In genomic region chr2:96142217-96143113, GRCh38 we compare ENCODE assay signal across 10 cellular contexts. TPM values are rescaled to one million over a fixed set of nuclear protein-coding genes. Genes with fewer than 3 reads are reported as not detected.
A peak's percentile ranks its signal among the peaks of the same experiment; 100 is the strongest.
DNase-seq lines count a peak whose midpoint lies in the region; ATAC-seq, FAIRE-seq and TF ChIP-seq lines count a peak whose summit lies in the region.
"Had no signal": no experiment of that assay in that cellular context is flagged by ENCODE, and none has a peak within 500 bp of the region (broad histone marks: within the 10 kb centered on the region; RNA-seq: fewer than 3 reads in every experiment).

No MANE protein-coding gene starts in this region.

- in situ Hi-C loops in G401 (cut with HindIII; ENCODE audit: low sequenced_read_pairs), result no loop called here

- H3K27ac Mint-ChIP-seq in activated naive CD8-positive, alpha-beta T cell treated with anti-CD3 and anti-CD28 coated beads, Interleukin-2, amount 10 ng/mL, durations not matched to agents 7 days and 5 days, result no peak overlapping the region

- peak; percentile 87 for FAIRE-seq in GM12891 (lab: Jason Lieb, UNC)
- FAIRE-seq: keratinocyte had no signal

- no peak overlapping the region for H2BK12ac ChIP-seq in mesenchymal stem cell (ENCODE audit: low read length in 2 of 2)

- H2AFZ ChIP-seq in mesenchymal stem cell (ENCODE audit: low read depth, low read length) (no peak overlapping the region), hepatocyte (no peak overlapping the region)

- no peaks in the 10 kb centered on the region for H3K36me3 Mint-ChIP-seq in activated naive CD8-positive, alpha-beta T cell treated with anti-CD3 and anti-CD28 coated beads, Interleukin-2, amount 10 ng/mL, durations not matched to agents 7 days and 5 days

- no peaks in the 10 kb centered on the region for H3K9me2 ChIP-seq in hepatocyte (replicated peaks; ENCODE audit: insufficient read depth)

- H3K27me3 ChIP-seq in mesenchymal stem cell (ENCODE audit: control insufficient read depth in 1 of 2, insufficient read depth in 1 of 2, low read length in 2 of 2), result peaks cover 24 to 28% of the 10 kb centered on the region in 2 experiments
- H3K27me3 ChIP-seq in hepatocyte, result no peaks in the 10 kb centered on the region
- H3K27me3 ChIP-seq: body of pancreas had no signal

- H4K91ac ChIP-seq in mesenchymal stem cell (ENCODE audit: low read length), result no peak overlapping the region

- H3K4me1 ChIP-seq in mesenchymal stem cell (ENCODE audit: control insufficient read depth, insufficient read depth, low read depth, low read length) (peaks cover 18% of the 10 kb centered on the region), hepatocyte (ENCODE audit: insufficient read depth) (peaks cover 9% of the 10 kb centered on the region)

- H2BK120ac ChIP-seq in mesenchymal stem cell (ENCODE audit: low read depth, low read length), result no peak overlapping the region

- H3K79me2 ChIP-seq in hepatocyte, result no peaks in the 10 kb centered on the region

- H3K36me3 ChIP-seq in mesenchymal stem cell (ENCODE audit: control insufficient read depth in 1 of 2, insufficient read depth in 2 of 2, low read depth in 1 of 2, low read length in 2 of 2), result peaks cover 0 to 2% of the 10 kb centered on the region in 2 experiments
- no peaks in the 10 kb centered on the region for H3K36me3 ChIP-seq in hepatocyte (replicated peaks; ENCODE audit: insufficient read depth, low read depth)

- 89% methylated on average over 24 of the region's 26 CpGs for WGBS in mesenchymal stem cell
- WGBS in hepatocyte (ENCODE audit: low lambda C conversion rate, missing lambda C conversion rate), result 88% methylated on average over 26 of the region's 26 CpGs

- POLR2A ChIA-PET in activated naive CD8-positive, alpha-beta T cell treated with anti-CD3 and anti-CD28 coated beads, Interleukin-2, amount 10 ng/mL, durations not matched to agents 7 days and 5 days (lab: Charles Lee), result interaction anchor here (0.6 to 7.6 kb wide), 5 partner anchors 16 to 32 kb away, joined by 3 to 89 read pairs (median 51); no protein-coding TSS in a partner anchor

- peak; percentile 77; the same call in 1 of the 2 replicates for TF ChIP-seq POLR2A in GM12891 (IDR thresholded peaks at IDR 0.05; ENCODE audit: low read depth, low read length)

- H3K9me3 ChIP-seq in mesenchymal stem cell (ENCODE audit: control insufficient read depth, low read length) (no peaks in the 10 kb centered on the region), hepatocyte (ENCODE audit: low read depth) (no peaks in the 10 kb centered on the region)
- H3K9me3 ChIP-seq: body of pancreas had no signal

- no peak overlapping the region for H2BK5ac ChIP-seq in mesenchymal stem cell (ENCODE audit: low read depth, low read length, poor library complexity, severe bottlenecking)

- no peak overlapping the region for H2BK15ac ChIP-seq in mesenchymal stem cell (ENCODE audit: low read depth, poor library complexity, severe bottlenecking)

- ATAC-seq in activated naive CD8-positive, alpha-beta T cell treated with anti-CD3 and anti-CD28 coated beads, Interleukin-2, amount 10 ng/mL, durations not matched to agents 7 days and 5 days (ENCODE audit: low read depth), result no peak
- ATAC-seq: body of pancreas had no signal

- no peak overlapping the region for H3K4me3 ChIP-seq in mesenchymal stem cell (ENCODE audit: insufficient read depth in 1 of 2, low read depth in 1 of 2, low read length in 2 of 2)
- no peak overlapping the region for H3K4me3 ChIP-seq in hepatocyte
- H3K4me3 ChIP-seq: body of pancreas had no signal

- no peak overlapping the region for H3K4me2 ChIP-seq in mesenchymal stem cell (ENCODE audit: low read length, poor library complexity, severe bottlenecking)
- no peak overlapping the region for H3K4me2 ChIP-seq in hepatocyte

- H3K27me3 Mint-ChIP-seq in activated naive CD8-positive, alpha-beta T cell treated with anti-CD3 and anti-CD28 coated beads, Interleukin-2, amount 10 ng/mL, durations not matched to agents 7 days and 5 days, result no peaks in the 10 kb centered on the region

- no peak overlapping the region for H3K14ac ChIP-seq in mesenchymal stem cell (ENCODE audit: low read length in 2 of 2)

- H4K20me1 ChIP-seq in hepatocyte (ENCODE audit: insufficient read depth, poor library complexity, severe bottlenecking), result no peaks in the 10 kb centered on the region

- no peak for TF ChIP-seq CTCF in hepatocyte (IDR thresholded peaks at IDR 0.05; ENCODE audit: poor library complexity)

- peaks cover 31% of the 10 kb centered on the region for H3K4me1 Mint-ChIP-seq in activated naive CD8-positive, alpha-beta T cell treated with anti-CD3 and anti-CD28 coated beads, Interleukin-2, amount 10 ng/mL, durations not matched to agents 7 days and 5 days

- no peak overlapping the region for H3K9ac ChIP-seq in mesenchymal stem cell (ENCODE audit: low read length)

- peak overlapping the region; percentile 22 for H3K4me3 Mint-ChIP-seq in activated naive CD8-positive, alpha-beta T cell treated with anti-CD3 and anti-CD28 coated beads, Interleukin-2, amount 10 ng/mL, durations not matched to agents 7 days and 5 days

- H3K9me3 Mint-ChIP-seq in activated naive CD8-positive, alpha-beta T cell treated with anti-CD3 and anti-CD28 coated beads, Interleukin-2, amount 10 ng/mL, durations not matched to agents 7 days and 5 days, result no peaks in the 10 kb centered on the region

- H2AK5ac ChIP-seq in mesenchymal stem cell (ENCODE audit: low read length, severe bottlenecking), result no peak overlapping the region

- no peaks in the 10 kb centered on the region for H3K79me1 ChIP-seq in mesenchymal stem cell (replicated peaks; ENCODE audit: low read length, poor library complexity, severe bottlenecking)

- DNase-seq in GM12891 (ENCODE audit: insufficient read length, low spot score) (no peak), T-helper 9 cell (peak; percentile 64), G401 (ENCODE audit: low spot score) (no peak), HuH-7 (ENCODE audit: low spot score) (no peak), mesenchymal stem cell (no peak), hepatocyte (ENCODE audit: low spot score) (no peak)
- DNase-seq in activated naive CD8-positive, alpha-beta T cell treated with anti-CD3 and anti-CD28 coated beads, Interleukin-2, amount 10 ng/mL, durations not matched to agents 7 days and 5 days, result peak; percentile 66
- DNase-seq in stimulated activated CD4-positive, alpha-beta T cell treated with anti-CD3 and anti-CD28 coated beads, Interleukin-4, amount 100 ng/mL, for 4 hours, result peak; percentile 74 to 81

- no peak overlapping the region for H4K8ac ChIP-seq in mesenchymal stem cell (ENCODE audit: low read length)

- H3K18ac ChIP-seq in mesenchymal stem cell (ENCODE audit: low read depth in 1 of 2, low read length in 2 of 2), result no peak overlapping the region

- no peak overlapping the region for H3K27ac ChIP-seq in mesenchymal stem cell (ENCODE audit: low read length, poor library complexity, severe bottlenecking)
- no peak overlapping the region for H3K27ac ChIP-seq in hepatocyte
- H3K27ac ChIP-seq: body of pancreas had no signal

- H3K4ac ChIP-seq in mesenchymal stem cell (ENCODE audit: low read depth in 1 of 2, low read length in 2 of 2), result no peak overlapping the region

- no peak overlapping the region for H3K23ac ChIP-seq in mesenchymal stem cell (ENCODE audit: low read length in 2 of 2)

TF ChIP-seq in GM12891, 5 proteins besides CTCF, POLR2A, EP300 and RAD21:
- TF ChIP-seq SPI1 (IDR thresholded peaks at IDR 0.05; ENCODE audit: low read depth, low read length) (peak; percentile 36; the same call in 1 of the 2 replicates), POU2F2 (IDR thresholded peaks at IDR 0.05; ENCODE audit: low read depth, low read length) (peak; percentile 83; the same call in 1 of the 2 replicates), TAF1 (IDR thresholded peaks at IDR 0.05; ENCODE audit: low read depth, low read length) (no peak; the same call in 1 of the 2 replicates), POLR2AphosphoS5 (IDR thresholded peaks at IDR 0.05; ENCODE audit: low read depth, low read length) (peak; percentile 90), PAX5 (IDR thresholded peaks at IDR 0.05; ENCODE audit: insufficient read depth, low read length, severe bottlenecking) (peak; percentile 57)

RNA-seq across cellular contexts. Expression of gene DUSP2, which starts 2.8 kb away (rescaled TPM):
- 84.2 TPM for polyA plus RNA-seq in GM12891 (2012; ENCODE audit: low read depth, missing spikeins)
- 10 to 100 TPM; 47.7 to 50.2 TPM for total RNA-seq in activated naive CD8-positive, alpha-beta T cell treated with anti-CD3 and anti-CD28 coated beads, Interleukin-2, amount 10 ng/mL, durations not matched to agents 7 days and 5 days
- 37.2 and 44.4 TPM in 2 replicates for total RNA-seq in G401 (2014; rRNA removed; shearing (Covaris generic))
- 0.08 TPM for polyA plus RNA-seq in mesenchymal stem cell (2013, experiment 1 of 2)
- polyA plus RNA-seq in mesenchymal stem cell (2013, experiment 2 of 2), result 0.11 TPM
- 7.2 and 11.3 TPM in 2 replicates for total RNA-seq in hepatocyte
- 17.0 and 24.0 TPM in 2 replicates for polyA plus RNA-seq in hepatocyte

RNA-seq across cellular contexts. Expression of gene ASTL, which starts 4.2 kb away (rescaled TPM):
- 1.7 TPM for polyA plus RNA-seq in GM12891 (2012; ENCODE audit: low read depth, missing spikeins)
- total RNA-seq in activated naive CD8-positive, alpha-beta T cell treated with anti-CD3 and anti-CD28 coated beads, Interleukin-2, amount 10 ng/mL, durations not matched to agents 7 days and 5 days, result 10 to 100 TPM; 12.2 to 14.7 TPM
- total RNA-seq in G401 (2014; rRNA removed; shearing (Covaris generic)), result 2.6 TPM in 1 of 2 replicates, not detected in the other
- not detected for polyA plus RNA-seq in mesenchymal stem cell (2013, experiment 1 of 2)
- not detected for polyA plus RNA-seq in mesenchymal stem cell (2013, experiment 2 of 2)
- total RNA-seq in hepatocyte, result not detected in 2 replicates
- not detected in 2 replicates for polyA plus RNA-seq in hepatocyte
- total RNA-seq: body of pancreas had no signal
- polyA plus RNA-seq: keratinocyte had no signal

RNA-seq across cellular contexts. Expression of gene ADRA2B, which starts 26.1 kb away (rescaled TPM):
- 0.18 TPM for polyA plus RNA-seq in GM12891 (2012; ENCODE audit: low read depth, missing spikeins)
- total RNA-seq in activated naive CD8-positive, alpha-beta T cell treated with anti-CD3 and anti-CD28 coated beads, Interleukin-2, amount 10 ng/mL, durations not matched to agents 7 days and 5 days, result under 1 TPM; 0.17 to 0.26 TPM
- 0.37 TPM in 1 of 2 replicates, not detected in the other for total RNA-seq in G401 (2014; rRNA removed; shearing (Covaris generic))
- not detected for polyA plus RNA-seq in mesenchymal stem cell (2013, experiment 1 of 2)
- polyA plus RNA-seq in mesenchymal stem cell (2013, experiment 2 of 2), result 0.01 TPM
- 0.56 and 0.87 TPM in 2 replicates for total RNA-seq in hepatocyte
- 0.66 TPM in 1 of 2 replicates, not detected in the other for polyA plus RNA-seq in hepatocyte
- polyA plus RNA-seq: keratinocyte had no signal

Comparison
In these comparisons a context has a peak if more than half of its experiments do, and no peak if none do; other contexts are left out.
1. DNase-seq: peak in T-helper 9 cell (single experiment), activated naive CD8-positive, alpha-beta T cell treated with anti-CD3 and anti-CD28 coated beads, Interleukin-2, amount 10 ng/mL, durations not matched to agents 7 days and 5 days (single experiment) and stimulated activated CD4-positive, alpha-beta T cell treated with anti-CD3 and anti-CD28 coated beads, Interleukin-4, amount 100 ng/mL, for 4 hours (2 of 2); none in GM12891 (single experiment), G401 (single experiment), HuH-7 (single experiment), mesenchymal stem cell (single experiment) and hepatocyte (single experiment).